Comparison of ENCODE assay signal across 1 cellular context in genomic region chr20:49635829-49636228, GRCh38.
TF ChIP-seq lines count a peak whose summit lies in the region.

No MANE protein-coding gene starts in this region.

TF ChIP-seq in IMR-90, 13 proteins besides CTCF, POLR2A, EP300 and RAD21:
- TF ChIP-seq MAZ (IDR thresholded peaks at IDR 0.05; ENCODE audit: borderline replicate concordance, low read depth, low read length) (no peak), CEBPB (IDR thresholded peaks at IDR 0.05; ENCODE audit: low read depth, low read length) (no peak), USF2 (IDR thresholded peaks at IDR 0.05; ENCODE audit: low read depth, low read length) (no peak), RFX5 (IDR thresholded peaks at IDR 0.05; ENCODE audit: low read depth, low read length) (no peak), SMC3 (IDR thresholded peaks at IDR 0.05; ENCODE audit: low read depth, low read length) (no peak)
